Comparison of ENCODE assay signal across 15 cellular contexts in the genomic region with DNA sequence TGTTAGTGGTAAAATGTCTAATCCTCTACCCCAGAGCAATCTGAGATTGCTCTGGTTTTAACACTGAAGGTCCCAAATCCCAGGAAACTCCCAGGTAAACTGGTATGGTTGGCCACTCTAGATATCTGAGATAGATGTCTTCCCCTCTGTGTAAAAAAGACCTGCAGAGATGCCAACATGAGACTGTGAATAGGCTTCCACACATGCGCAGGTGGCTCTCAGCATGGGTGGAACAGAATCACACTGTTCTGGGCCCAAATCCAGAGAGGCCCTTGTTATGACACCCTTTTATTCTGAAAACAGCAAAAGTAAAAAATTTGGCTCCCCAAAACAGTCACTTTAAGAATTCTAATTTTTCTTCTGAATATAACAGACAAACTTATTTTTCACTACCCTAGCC.
DNase-seq lines count a peak whose midpoint lies in the region; ATAC-seq and TF ChIP-seq lines count a peak whose summit lies in the region.
"Had no signal": no experiment of that assay in that cellular context is flagged by ENCODE, and none has a peak within 500 bp of the region (broad histone marks: within the 10 kb centered on the region; RNA-seq: fewer than 3 reads in every experiment).

No MANE protein-coding gene starts in this region.

- H3K36me3 Mint-ChIP-seq in glutamatergic neuron (ENCODE audit: unreplicated experiment), result no peaks in the 10 kb centered on the region

- H3K27ac Mint-ChIP-seq in glutamatergic neuron (ENCODE audit: unreplicated experiment), result peak overlapping the region; percentile 70
- H3K27ac Mint-ChIP-seq: B cell; CD4-positive, alpha-beta T cell had no signal

- no peak overlapping the region for H3K4me3 Mint-ChIP-seq in glutamatergic neuron (ENCODE audit: unreplicated experiment)
- H3K4me3 Mint-ChIP-seq: B cell; CD4-positive, alpha-beta T cell had no signal

- no peaks in the 10 kb centered on the region for H3K9me3 Mint-ChIP-seq in glutamatergic neuron (ENCODE audit: unreplicated experiment)
- H3K9me3 Mint-ChIP-seq: CD4-positive, alpha-beta T cell had no signal

- no peak for TF ChIP-seq CTCF in OCI-LY3 (IDR thresholded peaks at IDR 0.05; ENCODE audit: low read depth, low read length)
- no peak for TF ChIP-seq CTCF in glutamatergic neuron (IDR thresholded peaks at IDR 0.05; ENCODE audit: partially characterized antibody, unreplicated experiment)

- H3K4me1 ChIP-seq in OCI-LY3 (ENCODE audit: low read length), result no peaks in the 10 kb centered on the region

- H3K9ac ChIP-seq in OCI-LY3 (ENCODE audit: low read length), result no peak overlapping the region

- H3K27me3 Mint-ChIP-seq in glutamatergic neuron (ENCODE audit: unreplicated experiment), result no peaks in the 10 kb centered on the region
- H3K27me3 Mint-ChIP-seq: B cell; CD4-positive, alpha-beta T cell had no signal

- H2AFZ ChIP-seq in OCI-LY3 (ENCODE audit: low read depth, low read length), result 0 out of 2 replicates have a peak overlapping the region, but pooled peaks have one; percentile 18

- H3K79me2 ChIP-seq in OCI-LY3 (ENCODE audit: low read length), result no peaks in the 10 kb centered on the region

- ATAC-seq in GM19035 (IDR thresholded peaks at IDR 0.05; ENCODE audit: unreplicated experiment), result no peak

- DNase-seq in Ammon's horn (ENCODE audit: low spot score) (peak; percentile 33), glutamatergic neuron (no peak), superior temporal gyrus (ENCODE audit: extremely low spot score) (peak; percentile 59), globus pallidus (ENCODE audit: low spot score) (no peak), T-helper 1 cell (no peak)
- DNase-seq: ACHN; Calu3; CD4-positive, alpha-beta T cell; DMS 273 treated with DMSO at 0.1 percent for 48 hours; DMS79; IMR-90; KBM-7 had no signal

- no peaks in the 10 kb centered on the region for H3K27me3 ChIP-seq in OCI-LY3 (ENCODE audit: low read depth, low read length)

- H3K36me3 ChIP-seq in OCI-LY3 (replicated peaks; ENCODE audit: low read depth, low read length), result no peaks in the 10 kb centered on the region

- no peak overlapping the region for H3K4me2 ChIP-seq in OCI-LY3 (ENCODE audit: low read length)

- peaks cover 9% of the 10 kb centered on the region for H3K4me1 Mint-ChIP-seq in glutamatergic neuron (ENCODE audit: low read depth, unreplicated experiment)
- H3K4me1 Mint-ChIP-seq: B cell had no signal

- no peaks in the 10 kb centered on the region for H3K9me3 ChIP-seq in OCI-LY3 (ENCODE audit: insufficient read depth, low read length)

- no peak overlapping the region for H3K27ac ChIP-seq in OCI-LY3 (ENCODE audit: low read length)

- no peaks in the 10 kb centered on the region for H4K20me1 ChIP-seq in OCI-LY3 (ENCODE audit: insufficient read depth, low read length)

- H3K4me3 ChIP-seq in OCI-LY3 (ENCODE audit: low read length), result no peak overlapping the region

Comparison
In these comparisons a context has a peak if more than half of its experiments do, and no peak if none do; other contexts are left out.
1. DNase-seq: peak in Ammon's horn (single experiment) and superior temporal gyrus (single experiment); none in glutamatergic neuron (single experiment), globus pallidus (single experiment) and T-helper 1 cell (0 of 5).